ENCODE assay signal across 24 cellular contexts in the genomic region with DNA sequence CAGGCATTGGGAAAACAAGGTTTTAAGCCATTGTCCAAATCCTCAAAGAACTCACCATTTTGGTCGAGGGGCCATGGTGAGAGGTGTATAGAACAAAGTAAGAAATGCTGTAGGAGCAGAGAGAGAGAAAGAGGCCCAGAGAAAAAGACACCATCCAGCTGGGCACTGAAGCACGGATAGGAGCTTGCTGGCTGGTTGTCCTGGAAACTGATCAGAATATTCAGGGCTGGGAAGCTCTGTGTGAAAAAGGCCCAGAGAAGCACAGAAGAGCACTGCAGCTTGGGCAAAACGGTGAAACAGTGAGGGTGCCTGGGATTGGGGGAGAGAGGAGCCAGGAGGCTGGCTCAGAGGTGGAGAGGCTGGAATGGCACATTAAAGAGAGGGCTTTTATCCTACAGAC. TPM values are rescaled to one million over a fixed set of nuclear protein-coding genes. Genes with fewer than 3 reads are reported as not detected.
DNase-seq lines count a peak whose midpoint lies in the region; ATAC-seq and TF ChIP-seq lines count a peak whose summit lies in the region.
"Had no signal": no experiment of that assay in that cellular context is flagged by ENCODE, and none has a peak within 500 bp of the region (broad histone marks: within the 10 kb centered on the region; RNA-seq: fewer than 3 reads in every experiment).

No MANE protein-coding gene starts in this region.

- H3K4me3 Mint-ChIP-seq in activated CD4-positive, alpha-beta T cell treated with anti-CD3 and anti-CD28 coated beads for 36 hours: no peak overlapping the region
- H3K4me3 Mint-ChIP-seq in CD4-positive, CD25-positive, alpha-beta regulatory T cell: peak overlapping the region; percentile 49 to 88 (median 75)
- H3K4me3 Mint-ChIP-seq in T-helper 17 cell (no peak overlapping the region), natural killer cell (peak overlapping the region; percentile 60)
- H3K4me3 Mint-ChIP-seq: activated naive CD4-positive, alpha-beta T cell treated with anti-CD3 and anti-CD28 coated beads, Interleukin-2, amount 10 ng/mL, durations not matched to agents 7 days and 5 days had no signal

- no peaks in the 10 kb centered on the region for H3K27me3 ChIP-seq in CD4-positive, CD25-positive, alpha-beta regulatory T cell (ENCODE audit: control insufficient read depth, insufficient read depth, low read length)
- H3K27me3 ChIP-seq: ovary had no signal

- H3K9me3 Mint-ChIP-seq in activated CD4-positive, alpha-beta T cell treated with anti-CD3 and anti-CD28 coated beads for 36 hours (ENCODE audit: low read depth): no peaks in the 10 kb centered on the region
- peaks cover 0 to 2% (median 0%) of the 10 kb centered on the region in 7 donors for H3K9me3 Mint-ChIP-seq in CD4-positive, CD25-positive, alpha-beta regulatory T cell
- no peaks in the 10 kb centered on the region for H3K9me3 Mint-ChIP-seq in natural killer cell
- H3K9me3 Mint-ChIP-seq: activated naive CD4-positive, alpha-beta T cell treated with anti-CD3 and anti-CD28 coated beads, Interleukin-2, amount 10 ng/mL, durations not matched to agents 7 days and 5 days had no signal

- TF ChIP-seq CTCF in natural killer cell (IDR thresholded peaks at IDR 0.05) (no peak), foreskin fibroblast (IDR thresholded peaks at IDR 0.05; ENCODE audit: low read depth, low read length) (no peak)

- H3K4me3 ChIP-seq in CD4-positive, CD25-positive, alpha-beta regulatory T cell (ENCODE audit: low read depth, low read length): peak overlapping the region; percentile 21
- H3K4me3 ChIP-seq in foreskin fibroblast (ENCODE audit: low read depth in 1 of 2, low read length in 2 of 2): no peak overlapping the region
- H3K4me3 ChIP-seq: esophagus muscularis mucosa, gastroesophageal sphincter, lower lobe of right lung, ovary, upper lobe of left lung had no signal

- peak overlapping the region; percentile 11 for H3K27ac Mint-ChIP-seq in activated CD4-positive, alpha-beta T cell treated with anti-CD3 and anti-CD28 coated beads for 36 hours
- peak overlapping the region; percentile 43 to 91 (median 88) for H3K27ac Mint-ChIP-seq in CD4-positive, CD25-positive, alpha-beta regulatory T cell
- H3K27ac Mint-ChIP-seq in T-helper 17 cell: peak overlapping the region; percentile 53
- peak overlapping the region; percentile 30 to 59 for H3K27ac Mint-ChIP-seq in natural killer cell
- H3K27ac Mint-ChIP-seq: activated naive CD4-positive, alpha-beta T cell treated with anti-CD3 and anti-CD28 coated beads, Interleukin-2, amount 10 ng/mL, durations not matched to agents 7 days and 5 days had no signal

- H3K4me1 Mint-ChIP-seq in activated CD4-positive, alpha-beta T cell treated with anti-CD3 and anti-CD28 coated beads for 36 hours: peaks cover 76% of the 10 kb centered on the region
- H3K4me1 Mint-ChIP-seq in CD4-positive, CD25-positive, alpha-beta regulatory T cell: peaks cover 60 to 94% (median 81%) of the 10 kb centered on the region in 4 donors
- H3K4me1 Mint-ChIP-seq in T-helper 17 cell: peaks cover 53% of the 10 kb centered on the region
- peaks cover 78 to 82% of the 10 kb centered on the region in 2 donors for H3K4me1 Mint-ChIP-seq in natural killer cell

- intact Hi-C loops in activated CD4-positive, alpha-beta T cell treated with anti-CD3 and anti-CD28 coated beads for 36 hours (cut with DNase I, micrococcal nuclease): no loop called here
- intact Hi-C loops in natural killer cell (cut with micrococcal nuclease): no loop called here

- peak overlapping the region; percentile 45 for H3K27ac ChIP-seq in CD4-positive, CD25-positive, alpha-beta regulatory T cell (ENCODE audit: insufficient read depth, low read length, poor library complexity, severe bottlenecking)
- H3K27ac ChIP-seq: esophagus muscularis mucosa, gastroesophageal sphincter, lower lobe of right lung, ovary, upper lobe of left lung had no signal

- CTCF ChIA-PET in activated CD4-positive, alpha-beta T cell treated with anti-CD3 and anti-CD28 coated beads for 36 hours (lab: Charles Lee): interaction anchor here (1.5 to 1.9 kb wide), 2 partner anchors 16 to 17 kb away, joined by 5 to 6 read pairs; a partner anchor contains a TSS

- DNase-seq in activated CD4-positive, alpha-beta T cell treated with anti-CD3 and anti-CD28 coated beads for 36 hours: no peak
- DNase-seq in activated CD4-positive, alpha-beta T cell treated with anti-CD3 and anti-CD28 coated beads for 4 hours: no peak
- no peak for DNase-seq in CD4-positive, CD25-positive, alpha-beta regulatory T cell
- DNase-seq in T-helper 17 cell (no peak), natural killer cell (no peak), foreskin fibroblast (no peak)
- DNase-seq: activated CD4-positive, alpha-beta T cell treated with anti-CD3 and anti-CD28 coated beads, Interleukin-2, amount 50 U/mL, for 1 hour; activated naive CD4-positive, alpha-beta T cell treated with anti-CD3 and anti-CD28 coated beads, Interleukin-2, amount 10 ng/mL, durations not matched to agents 7 days and 5 days; Calu3; effector CD4-positive, alpha-beta T cell; EL; kidney; lower lobe of right lung; NCI-H1092; NCI-H2081 treated with DMSO at 0.1 percent for 48 hours; ovary; SW 1271; upper lobe of left lung had no signal

- peaks cover 41% of the 10 kb centered on the region for H3K36me3 ChIP-seq in CD4-positive, CD25-positive, alpha-beta regulatory T cell (ENCODE audit: control insufficient read depth, insufficient read depth, low read length)
- H3K36me3 ChIP-seq: esophagus muscularis mucosa, gastroesophageal sphincter, lower lobe of right lung, ovary, upper lobe of left lung had no signal

- peaks cover 8% of the 10 kb centered on the region for H3K36me3 Mint-ChIP-seq in activated CD4-positive, alpha-beta T cell treated with anti-CD3 and anti-CD28 coated beads for 36 hours (ENCODE audit: low read depth)
- H3K36me3 Mint-ChIP-seq in CD4-positive, CD25-positive, alpha-beta regulatory T cell: peaks cover 46% of the 10 kb centered on the region
- peaks cover 9% of the 10 kb centered on the region for H3K36me3 Mint-ChIP-seq in T-helper 17 cell (ENCODE audit: low read depth)
- no peaks in the 10 kb centered on the region for H3K36me3 Mint-ChIP-seq in natural killer cell

- POLR2A ChIA-PET in activated CD4-positive, alpha-beta T cell treated with anti-CD3 and anti-CD28 coated beads for 36 hours (lab: Charles Lee): no interaction called here

- H3K9me3 ChIP-seq in CD4-positive, CD25-positive, alpha-beta regulatory T cell (ENCODE audit: control insufficient read depth in 2 of 2, low read length in 2 of 2): no peaks in the 10 kb centered on the region
- H3K9me3 ChIP-seq in T-helper 17 cell (ENCODE audit: control insufficient read depth, low read length, poor library complexity, severe bottlenecking): no peaks in the 10 kb centered on the region
- H3K9me3 ChIP-seq: esophagus muscularis mucosa, gastroesophageal sphincter, lower lobe of right lung, ovary, upper lobe of left lung had no signal

- H3K27me3 Mint-ChIP-seq in activated CD4-positive, alpha-beta T cell treated with anti-CD3 and anti-CD28 coated beads for 36 hours: no peaks in the 10 kb centered on the region
- no peaks in the 10 kb centered on the region for H3K27me3 Mint-ChIP-seq in CD4-positive, CD25-positive, alpha-beta regulatory T cell
- H3K27me3 Mint-ChIP-seq in T-helper 17 cell (no peaks in the 10 kb centered on the region), natural killer cell (ENCODE audit: low read depth in 2 of 2) (no peaks in the 10 kb centered on the region)
- H3K27me3 Mint-ChIP-seq: activated naive CD4-positive, alpha-beta T cell treated with anti-CD3 and anti-CD28 coated beads, Interleukin-2, amount 10 ng/mL, durations not matched to agents 7 days and 5 days had no signal

- peaks cover 70% of the 10 kb centered on the region for H3K4me1 ChIP-seq in CD4-positive, CD25-positive, alpha-beta regulatory T cell (ENCODE audit: control insufficient read depth, insufficient read depth, low read length, poor library complexity, severe bottlenecking)
- H3K4me1 ChIP-seq: esophagus muscularis mucosa, gastroesophageal sphincter, lower lobe of right lung had no signal

- no peak for ATAC-seq in activated CD4-positive, alpha-beta T cell treated with anti-CD3 and anti-CD28 coated beads for 36 hours
- ATAC-seq in CD4-positive, CD25-positive, alpha-beta regulatory T cell (ENCODE audit: low read depth in 2 of 2): no peak
- no peak for ATAC-seq in T-helper 17 cell
- no peak for ATAC-seq in natural killer cell
- no peak for ATAC-seq in HG03354 (IDR thresholded peaks at IDR 0.05; ENCODE audit: poor library complexity, severe bottlenecking, unreplicated experiment)
- ATAC-seq in HG03039 (IDR thresholded peaks at IDR 0.05; ENCODE audit: unreplicated experiment): no peak
- ATAC-seq: gastroesophageal sphincter, lower lobe of right lung, Right ventricle myocardium inferior, sciatic nerve had no signal

RNA-seq across cellular contexts. Expression of a gene that starts 16.5 kb away (rescaled TPM):
- total RNA-seq in activated CD4-positive, alpha-beta T cell treated with anti-CD3 and anti-CD28 coated beads for 36 hours: 1 to 10 TPM; 5.0 to 5.7 TPM
- 47.8 TPM for total RNA-seq in CD4-positive, CD25-positive, alpha-beta regulatory T cell
- polyA plus RNA-seq in CD4-positive, CD25-positive, alpha-beta regulatory T cell: 10 to 100 TPM; 22.7 to 36.9 (median 25.0) TPM
- total RNA-seq in T-helper 17 cell (10 to 100 TPM; 13.5 to 15.4 TPM), natural killer cell (10 to 100 TPM; 14.1 to 18.6 (median 17.1) TPM)

Comparison
In these comparisons a context has a peak if more than half of its experiments do, and no peak if none do; other contexts are left out.
1. H3K27ac Mint-ChIP-seq: peak in every context shown above with its lines; median percentile 88 in CD4-positive, CD25-positive, alpha-beta regulatory T cell; 53 in T-helper 17 cell; 44 in natural killer cell; 11 in activated CD4-positive, alpha-beta T cell treated with anti-CD3 and anti-CD28 coated beads for 36 hours.
2. H3K4me3 Mint-ChIP-seq: peak in CD4-positive, CD25-positive, alpha-beta regulatory T cell (4 of 4) and natural killer cell (single experiment); none in activated CD4-positive, alpha-beta T cell treated with anti-CD3 and anti-CD28 coated beads for 36 hours (single experiment) and T-helper 17 cell (single experiment).